In the genomic region with DNA sequence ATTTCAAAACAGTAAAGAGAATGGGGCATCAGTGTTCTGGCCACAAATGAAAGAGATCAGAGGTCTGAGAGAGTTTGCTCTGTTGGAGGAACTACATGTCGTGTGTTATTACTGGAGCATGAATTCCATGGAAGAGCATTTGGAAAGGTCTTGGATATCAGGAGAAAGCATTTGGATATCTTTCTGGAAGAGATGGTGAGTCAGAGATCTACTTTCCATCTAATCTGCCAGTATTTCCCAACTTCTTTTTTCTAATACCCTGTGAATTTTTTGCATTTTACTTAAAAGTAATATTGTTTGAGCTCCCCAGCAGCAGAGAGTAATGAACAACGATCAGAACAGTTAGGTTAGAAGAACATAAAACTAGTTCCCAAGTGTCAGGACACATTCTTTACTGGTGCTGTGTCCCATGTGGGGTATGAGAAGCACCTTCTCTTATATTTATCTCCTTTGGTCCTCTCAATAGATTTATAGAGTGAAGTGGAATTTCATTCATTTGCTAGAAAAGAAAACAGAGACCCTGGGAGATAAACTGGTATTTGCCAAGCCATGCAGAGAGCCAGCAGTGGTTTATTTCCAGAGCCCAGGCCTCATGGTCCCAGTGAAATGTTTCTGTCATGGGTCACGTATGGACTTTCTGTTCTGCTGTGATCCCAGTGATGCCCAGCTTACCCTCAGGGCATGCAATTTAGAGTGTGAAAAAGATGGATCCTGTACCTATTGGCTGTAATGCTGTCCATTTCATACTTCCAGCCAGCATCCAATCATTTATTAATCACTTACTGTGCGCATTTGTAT, we compare ENCODE assay signal across 14 cellular contexts.
A peak's percentile ranks its signal among the peaks of the same experiment; 100 is the strongest.
DNase-seq lines count a peak whose midpoint lies in the region; ATAC-seq and TF ChIP-seq lines count a peak whose summit lies in the region.
"Had no signal": no experiment of that assay in that cellular context is flagged by ENCODE, and none has a peak within 500 bp of the region (broad histone marks: within the 10 kb centered on the region; RNA-seq: fewer than 3 reads in every experiment).

No MANE protein-coding gene starts in this region.

- H3K36me3 ChIP-seq in MG63, result no peaks in the 10 kb centered on the region
- H3K36me3 ChIP-seq: HAP-1 had no signal

- H3K4me3 ChIP-seq in AG09309 (ENCODE audit: control insufficient read depth, low read depth, low read length) (no peak overlapping the region), MG63 (no peak overlapping the region), coronary artery (no peak overlapping the region)
- H3K4me3 ChIP-seq: HAP-1 had no signal

- TF ChIP-seq CTCF in AG09309 (IDR thresholded peaks at IDR 0.05; ENCODE audit: control insufficient read depth, insufficient read depth, low read depth, low read length, missing control alignments) (no peak), coronary artery (IDR thresholded peaks at IDR 0.05) (no peak)

- H3K27ac ChIP-seq in coronary artery, result peak overlapping the region; percentile 55 to 77

- no peak for ATAC-seq in GM21526 (IDR thresholded peaks at IDR 0.05; ENCODE audit: low FRiP score, unreplicated experiment)
- ATAC-seq: activated T-helper 17 cell treated with anti-CD3 and anti-CD28 coated beads, Interleukin-2, amount 50 U/mL, for 72 hours; stimulated activated effector memory CD8-positive, alpha-beta T cell treated with anti-CD3 and anti-CD28 coated beads, Interleukin-12 subunit alpha, Interleukin-12 subunit beta, amount 100 ng/mL, for 72 hours had no signal

- in situ Hi-C loops in G401 (cut with HindIII; ENCODE audit: low sequenced_read_pairs), result no loop called here

- no peaks in the 10 kb centered on the region for H3K9me3 ChIP-seq in MG63
- H3K9me3 ChIP-seq: HAP-1 had no signal

- H3K27me3 ChIP-seq in MG63, result no peaks in the 10 kb centered on the region

- DNase-seq in AG09309 (ENCODE audit: low read depth) (peak; percentile 21), MG63 (peak; percentile 21), coronary artery (ENCODE audit: low spot score) (no peak), lung microvascular endothelial cell (ENCODE audit: low read depth in 2 of 2) (peak; percentile 32 to 80), G401 (ENCODE audit: low spot score) (no peak), NCI-H187 treated with DMSO at 0.1 percent for 48 hours (lab: John Stamatoyannopoulos, UW) (no peak)
- DNase-seq in activated CD4-positive, alpha-beta T cell treated with anti-CD3 and anti-CD28 coated beads for 4 hours, result no peak
- DNase-seq: effector CD8-positive, alpha-beta T cell; NCI-H748 treated with DMSO at 0.1 percent for 48 hours; nephron progenitor cell had no signal

Comparison
In these comparisons a context has a peak if more than half of its experiments do, and no peak if none do; other contexts are left out.
1. DNase-seq: peak in AG09309 (single experiment), MG63 (single experiment) and lung microvascular endothelial cell (2 of 2); none in coronary artery (single experiment), activated CD4-positive, alpha-beta T cell treated with anti-CD3 and anti-CD28 coated beads for 4 hours (0 of 2), G401 (single experiment) and NCI-H187 treated with DMSO at 0.1 percent for 48 hours (single experiment).